ENCODE assay signal across 15 cellular contexts in genomic region chr13:50668882-50669281, GRCh38.
DNase-seq lines count a peak whose midpoint lies in the region; TF ChIP-seq lines count a peak whose summit lies in the region.
"Had no signal": no experiment of that assay in that cellular context is flagged by ENCODE, and none has a peak within 500 bp of the region (broad histone marks: within the 10 kb centered on the region; RNA-seq: fewer than 3 reads in every experiment).

No MANE protein-coding gene starts in this region.

- no peaks in the 10 kb centered on the region for H3K27me3 ChIP-seq in thymus (ENCODE audit: control insufficient read depth, insufficient read depth)
- H3K27me3 ChIP-seq: Peyer's patch had no signal

- no peak overlapping the region for H3K4me3 Mint-ChIP-seq in activated CD4-positive, alpha-beta memory T cell treated with anti-CD3 and anti-CD28 coated beads for 36 hours
- H3K4me3 Mint-ChIP-seq in MCF 10A (ENCODE audit: unreplicated experiment) = no peak overlapping the region

- CTCF ChIA-PET in activated CD4-positive, alpha-beta memory T cell treated with anti-CD3 and anti-CD28 coated beads for 36 hours (lab: Charles Lee) = no interaction called here
- CTCF ChIA-PET in MCF 10A (lab: Yijun Ruan, JAX) = no interaction called here

- H3K36me3 Mint-ChIP-seq in activated CD4-positive, alpha-beta memory T cell treated with anti-CD3 and anti-CD28 coated beads for 36 hours = peaks cover 3% of the 10 kb centered on the region
- no peaks in the 10 kb centered on the region for H3K36me3 Mint-ChIP-seq in MCF 10A (ENCODE audit: insufficient read depth, unreplicated experiment)

- H3K27ac Mint-ChIP-seq in activated CD4-positive, alpha-beta memory T cell treated with anti-CD3 and anti-CD28 coated beads for 36 hours = no peak overlapping the region
- H3K27ac Mint-ChIP-seq in MCF 10A (ENCODE audit: low read depth, unreplicated experiment) = no peak overlapping the region

- intact Hi-C loops in activated CD4-positive, alpha-beta memory T cell treated with anti-CD3 and anti-CD28 coated beads for 36 hours (cut with micrococcal nuclease) = no loop called here
- intact Hi-C loops in MCF 10A (cut with micrococcal nuclease) = no loop called here

- peaks cover 8% of the 10 kb centered on the region for H3K9me3 Mint-ChIP-seq in activated CD4-positive, alpha-beta memory T cell treated with anti-CD3 and anti-CD28 coated beads for 36 hours
- no peaks in the 10 kb centered on the region for H3K9me3 Mint-ChIP-seq in MCF 10A (ENCODE audit: unreplicated experiment)

- POLR2A ChIA-PET in activated CD4-positive, alpha-beta memory T cell treated with anti-CD3 and anti-CD28 coated beads for 36 hours (lab: Charles Lee) = no interaction called here
- POLR2A ChIA-PET in MCF 10A (lab: Yijun Ruan, JAX) = no interaction called here

- BruUV-seq in MCF 10A (replicated peaks; lab: Mats Ljungman, UMichigan) = no TSS peak

- peaks cover 21% of the 10 kb centered on the region for H3K4me1 ChIP-seq in thymus (ENCODE audit: control insufficient read depth, insufficient read depth, low read length)
- H3K4me1 ChIP-seq: Peyer's patch had no signal

- DNase-seq in NCI-H748 (lab: John Stamatoyannopoulos, UW; ENCODE audit: unreplicated experiment) = peak; percentile 15
- no peak for DNase-seq in NCI-H748 treated with DMSO at 0.1 percent for 48 hours (lab: John Stamatoyannopoulos, UW)
- DNase-seq in NCI-H2171 (lab: John Stamatoyannopoulos, UW) = peak; percentile 52
- DNase-seq in cerebellar nuclear complex (lab: John Stamatoyannopoulos, UW) = peak; percentile 33 to 55
- no peak for DNase-seq in activated CD4-positive, alpha-beta memory T cell treated with anti-CD3 and anti-CD28 coated beads for 36 hours
- no peak for DNase-seq in GM20000 (ENCODE audit: low spot score)
- no peak for DNase-seq in MCF 10A (ENCODE audit: unreplicated experiment)
- DNase-seq: EL, IMR-90, Kasumi-1, NCI-H2081 treated with DMSO at 0.1 percent for 48 hours, Peyer's patch had no signal

- 7% methylated on average over 2 of the region's 2 CpGs for WGBS in thymus

- peaks cover 4% of the 10 kb centered on the region for H3K36me3 ChIP-seq in thymus (ENCODE audit: control insufficient read depth, insufficient read depth)
- H3K36me3 ChIP-seq: Peyer's patch had no signal

- H3K27me3 Mint-ChIP-seq in activated CD4-positive, alpha-beta memory T cell treated with anti-CD3 and anti-CD28 coated beads for 36 hours = no peaks in the 10 kb centered on the region
- no peaks in the 10 kb centered on the region for H3K27me3 Mint-ChIP-seq in MCF 10A (ENCODE audit: insufficient read depth, unreplicated experiment)

- no peak for TF ChIP-seq CTCF in GM20000 (IDR thresholded peaks at IDR 0.05; ENCODE audit: extremely low read depth, missing control alignments)
- no peak for TF ChIP-seq CTCF in MCF 10A (IDR thresholded peaks at IDR 0.05; ENCODE audit: unreplicated experiment)

- H3K9me3 ChIP-seq in thymus (ENCODE audit: control insufficient read depth) = no peaks in the 10 kb centered on the region
- H3K9me3 ChIP-seq: Peyer's patch had no signal

- no peaks in the 10 kb centered on the region for H3K4me1 Mint-ChIP-seq in activated CD4-positive, alpha-beta memory T cell treated with anti-CD3 and anti-CD28 coated beads for 36 hours (ENCODE audit: low read depth)
- H3K4me1 Mint-ChIP-seq in MCF 10A (ENCODE audit: insufficient read depth, unreplicated experiment) = peaks cover 21% of the 10 kb centered on the region

- H3K4me3 ChIP-seq in thymus (ENCODE audit: low read length) = no peak overlapping the region
- H3K4me3 ChIP-seq: Peyer's patch, SK-N-MC had no signal

- peak overlapping the region; percentile 64 for H3K27ac ChIP-seq in thymus (ENCODE audit: low read depth)
- H3K27ac ChIP-seq: C4-2B, Peyer's patch, SK-N-MC had no signal

Comparison
In these comparisons a context has a peak if more than half of its experiments do, and no peak if none do; other contexts are left out.
1. DNase-seq: peak in NCI-H748 (single experiment), NCI-H2171 (single experiment) and cerebellar nuclear complex (2 of 2); none in NCI-H748 treated with DMSO at 0.1 percent for 48 hours (single experiment), activated CD4-positive, alpha-beta memory T cell treated with anti-CD3 and anti-CD28 coated beads for 36 hours (single experiment), GM20000 (single experiment) and MCF 10A (single experiment).